Comparison of ENCODE assay signal across 8 cellular contexts in the genomic region with DNA sequence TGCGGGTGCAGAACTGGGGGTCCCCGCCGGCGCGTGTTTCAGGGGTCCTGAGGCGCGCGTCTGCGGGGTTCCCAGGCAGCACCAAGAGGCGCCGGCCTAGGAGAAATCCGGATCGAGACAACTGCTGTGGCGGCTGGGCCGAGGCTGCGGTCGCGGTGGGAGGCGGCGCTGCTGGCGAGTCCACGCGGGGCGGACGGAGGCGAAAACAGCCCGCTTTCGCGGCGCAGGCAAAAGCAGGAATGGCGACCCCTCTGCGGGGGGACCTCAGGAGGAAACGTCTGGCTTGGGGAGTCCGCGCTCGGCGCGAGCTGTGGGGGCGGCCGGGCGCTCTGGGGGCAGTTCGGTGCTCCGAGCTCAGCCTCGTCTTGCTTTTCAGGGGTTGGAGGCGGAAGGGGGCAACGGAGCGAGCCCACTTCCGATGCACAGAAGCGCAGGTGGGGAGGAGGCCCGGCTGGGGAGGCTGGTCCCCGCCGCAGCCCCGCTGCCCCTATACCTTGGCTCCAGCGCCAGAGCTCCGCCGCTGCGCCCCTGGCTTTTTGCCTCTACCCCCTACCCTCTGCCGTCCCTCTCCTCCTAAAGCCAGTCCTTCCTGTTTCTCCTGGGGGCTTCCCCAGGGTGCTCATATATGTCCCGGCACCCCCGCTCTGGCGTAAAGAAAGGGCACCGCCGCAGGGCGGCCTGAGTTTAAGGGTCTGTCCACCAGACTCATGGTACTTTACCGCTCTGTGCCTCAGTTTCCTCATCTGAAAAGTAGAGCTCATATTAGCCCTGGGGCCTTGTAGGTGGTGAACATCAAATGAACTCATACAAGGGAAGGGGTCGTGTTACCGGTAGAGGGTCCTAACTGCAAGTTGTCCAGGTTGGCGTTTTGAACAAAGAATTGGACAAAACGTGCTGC.
DNase-seq lines count a peak whose midpoint lies in the region; ATAC-seq and TF ChIP-seq lines count a peak whose summit lies in the region.

No MANE protein-coding gene starts in this region.

- peaks cover 9 to 46% (median 17%) of the 10 kb centered on the region in 7 donors for H3K9me3 Mint-ChIP-seq in CD14-positive monocyte

- no peak for DNase-seq in CD14-positive monocyte (ENCODE audit: low spot score)
- peak; percentile 1 for DNase-seq in NCI-H2029 treated with DMSO at 0.1 percent for 48 hours (lab: John Stamatoyannopoulos, UW)
- DNase-seq in activated effector memory CD4-positive, alpha-beta T cell treated with Interleukin-2 at 50 U/mL for 16 hours, result peak; percentile 27
- DNase-seq in germinal center (ENCODE audit: low spot score), result peak; percentile 64
- no peak for DNase-seq in omental fat pad (ENCODE audit: low spot score)
- DNase-seq in cerebellar nuclear complex (lab: John Stamatoyannopoulos, UW), result no peak

- no peak for TF ChIP-seq CTCF in CD14-positive monocyte (IDR thresholded peaks at IDR 0.05)
- no peak for TF ChIP-seq CTCF in omental fat pad (IDR thresholded peaks at IDR 0.05)

- intact Hi-C loops in CD14-positive monocyte (cut with micrococcal nuclease), result loop anchor here in 1 of 2 donors (5.0 kb wide), 2 partner anchors 145 to 590 kb away; partner anchors contain the start of genes CEP192, FAM210A and RNMT

- peak; percentile 39 for ATAC-seq in GM19397 (IDR thresholded peaks at IDR 0.05; ENCODE audit: unreplicated experiment)
- peak; percentile 49 for ATAC-seq in omental fat pad (ENCODE audit: low FRiP score)
- ATAC-seq in GM18517 (IDR thresholded peaks at IDR 0.05; ENCODE audit: unreplicated experiment), result no peak

- peaks cover 3 to 7% of the 10 kb centered on the region in 2 donors for H3K36me3 Mint-ChIP-seq in CD14-positive monocyte

- peak overlapping the region; percentile 92 to 100 (median 99) for H3K27ac Mint-ChIP-seq in CD14-positive monocyte

- H3K27me3 Mint-ChIP-seq in CD14-positive monocyte (ENCODE audit: low read depth in 3 of 3), result peaks cover 13 to 34% (median 21%) of the 10 kb centered on the region in 3 donors

- peaks cover 24% of the 10 kb centered on the region for H3K4me1 Mint-ChIP-seq in CD14-positive monocyte

- H3K4me3 Mint-ChIP-seq in CD14-positive monocyte, result peak overlapping the region; percentile 96 to 100

Comparison
In these comparisons a context has a peak if more than half of its experiments do, and no peak if none do; other contexts are left out.
1. DNase-seq: peak in NCI-H2029 treated with DMSO at 0.1 percent for 48 hours (single experiment), activated effector memory CD4-positive, alpha-beta T cell treated with Interleukin-2 at 50 U/mL for 16 hours (single experiment) and germinal center (single experiment); none in CD14-positive monocyte (single experiment), omental fat pad (single experiment) and cerebellar nuclear complex (0 of 2).